In the genomic region with DNA sequence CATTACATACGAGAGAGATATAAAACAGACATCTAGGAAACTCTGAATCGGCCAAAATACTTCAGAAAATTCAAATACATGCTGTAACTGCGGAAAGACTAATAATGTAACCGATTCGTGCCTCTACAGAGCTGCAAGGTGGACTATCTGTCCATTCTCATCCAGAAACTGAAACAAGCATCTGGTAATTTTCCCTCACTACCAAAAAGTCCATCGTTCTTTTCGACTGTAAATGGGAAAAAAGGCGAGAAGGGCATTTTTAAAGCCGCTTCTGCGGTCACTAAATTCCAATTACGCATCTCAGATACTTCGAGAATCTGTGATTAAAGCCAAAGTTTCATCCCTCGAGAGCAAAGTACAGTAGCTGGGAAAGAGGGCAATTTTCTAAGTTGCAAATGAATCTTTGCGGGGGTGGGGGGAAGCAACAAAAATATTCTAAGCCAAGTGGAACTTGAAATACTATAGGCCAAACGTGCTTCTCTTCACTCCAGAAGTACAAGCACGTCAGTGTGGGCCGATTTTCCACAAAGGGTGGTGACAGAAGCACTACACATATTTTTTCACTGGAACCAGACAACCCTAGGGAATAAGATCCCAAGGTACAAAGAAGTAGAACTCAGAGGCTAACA, we compare ENCODE assay signal across 9 cellular contexts. TPM values are rescaled to one million over a fixed set of nuclear protein-coding genes. Genes with fewer than 3 reads are reported as not detected.
DNase-seq lines count a peak whose midpoint lies in the region; TF ChIP-seq lines count a peak whose summit lies in the region.
"Had no signal": no experiment of that assay in that cellular context is flagged by ENCODE, and none has a peak within 500 bp of the region (broad histone marks: within the 10 kb centered on the region; RNA-seq: fewer than 3 reads in every experiment).

No MANE protein-coding gene starts in this region.

- DNase-seq in CD4-positive, alpha-beta memory T cell, result no peak
- DNase-seq in MM.1S (no peak), SKM-1 treated with dmso at 0.1 percent for 144 hours (lab: John Stamatoyannopoulos, UW; ENCODE audit: unreplicated experiment) (no peak), NCI-H187 treated with DMSO at 0.1 percent for 48 hours (lab: John Stamatoyannopoulos, UW) (no peak), COLO668 (lab: John Stamatoyannopoulos, UW; ENCODE audit: unreplicated experiment) (no peak), GDM1 (lab: John Stamatoyannopoulos, UW) (no peak)

- H3K4me1 Mint-ChIP-seq in CD4-positive, alpha-beta memory T cell, result peaks cover 40 to 69% (median 50%) of the 10 kb centered on the region in 4 donors

- CTCF ChIA-PET in CD4-positive, alpha-beta memory T cell (lab: Charles Lee; ENCODE audit: partially characterized antibody), result interaction anchor here (2.4 to 3.1 kb wide), 4 partner anchors 18 to 34 kb away, joined by 6 to 35 read pairs (median 12); a partner anchor contains a TSS

- POLR2A ChIA-PET in CD4-positive, alpha-beta memory T cell (lab: Charles Lee; ENCODE audit: partially characterized antibody), result interaction anchor here (0.8 to 9.9 kb wide), 12 partner anchors 13 to 926 kb away, joined by 3 to 204 read pairs (median 12); a partner anchor contains a TSS

- H3K79me2 ChIP-seq in MM.1S (ENCODE audit: low read length), result peaks cover 77% of the 10 kb centered on the region

- intact Hi-C loops in CD4-positive, alpha-beta memory T cell (cut with micrococcal nuclease), result loop anchor here (5.0 kb wide), 1 partner anchor 830 kb away; no protein-coding TSS in a partner anchor

- H2AFZ ChIP-seq in MM.1S (ENCODE audit: low read length) (no peak overlapping the region), neuron (ENCODE audit: low read depth, low read length) (no peak overlapping the region)

- H3K9ac ChIP-seq in MM.1S (ENCODE audit: low read length), result peak overlapping the region; percentile 96

- no peaks in the 10 kb centered on the region for H3K9me3 ChIP-seq in CD4-positive, alpha-beta memory T cell (ENCODE audit: control insufficient read depth in 1 of 2, low read length in 2 of 2)
- H3K9me3 ChIP-seq in MM.1S (replicated peaks; ENCODE audit: insufficient read depth, low read length) (no peaks in the 10 kb centered on the region), ectodermal cell (ENCODE audit: control insufficient read depth, low read length) (no peaks in the 10 kb centered on the region), neuron (ENCODE audit: low read length) (no peaks in the 10 kb centered on the region)

- H3K27ac Mint-ChIP-seq in CD4-positive, alpha-beta memory T cell, result peak overlapping the region; percentile 80 to 100 (median 95)

- peaks cover 11% of the 10 kb centered on the region for H3F3A ChIP-seq in MM.1S (ENCODE audit: insufficient read depth, low read length)

- peaks cover 24 to 36% of the 10 kb centered on the region in 2 donors for H3K36me3 Mint-ChIP-seq in CD4-positive, alpha-beta memory T cell

- peaks cover 59% of the 10 kb centered on the region for H3K4me1 ChIP-seq in CD4-positive, alpha-beta memory T cell (ENCODE audit: insufficient read depth, low read length)
- H3K4me1 ChIP-seq in MM.1S (ENCODE audit: low read length) (peaks cover 17% of the 10 kb centered on the region), ectodermal cell (ENCODE audit: control insufficient read depth, insufficient read depth, low read length) (no peaks in the 10 kb centered on the region), neuron (ENCODE audit: insufficient read depth, low read length) (peaks cover 27% of the 10 kb centered on the region)

- peak overlapping the region; percentile 94 to 100 (median 98) for H3K4me3 Mint-ChIP-seq in CD4-positive, alpha-beta memory T cell

- H3K9me2 ChIP-seq in MM.1S (replicated peaks; ENCODE audit: insufficient read depth, low read length), result no peaks in the 10 kb centered on the region

- H3K9me3 Mint-ChIP-seq in CD4-positive, alpha-beta memory T cell, result no peaks in the 10 kb centered on the region

- H4K20me1 ChIP-seq in MM.1S (ENCODE audit: insufficient read depth, low read length), result peaks cover 50% of the 10 kb centered on the region

- no peaks in the 10 kb centered on the region for H3K27me3 Mint-ChIP-seq in CD4-positive, alpha-beta memory T cell

- peak overlapping the region; percentile 85 for H3K27ac ChIP-seq in CD4-positive, alpha-beta memory T cell (ENCODE audit: low read depth, low read length)
- H3K27ac ChIP-seq in MM.1S (ENCODE audit: low read length), result peak overlapping the region; percentile 80
- no peak overlapping the region for H3K27ac ChIP-seq in ectodermal cell (ENCODE audit: insufficient read depth, low read depth, low read length, poor library complexity, severe bottlenecking)

- no peak for TF ChIP-seq CTCF in MM.1S (IDR thresholded peaks at IDR 0.05; ENCODE audit: low read length)

- no peaks in the 10 kb centered on the region for H3K27me3 ChIP-seq in CD4-positive, alpha-beta memory T cell (ENCODE audit: insufficient read depth, low read length)
- no peaks in the 10 kb centered on the region for H3K27me3 ChIP-seq in MM.1S (replicated peaks; ENCODE audit: insufficient read depth, low read length)
- H3K27me3 ChIP-seq in ectodermal cell (ENCODE audit: control insufficient read depth, insufficient read depth, low read length, poor library complexity, severe bottlenecking), result no peaks in the 10 kb centered on the region
- no peaks in the 10 kb centered on the region for H3K27me3 ChIP-seq in neuron (ENCODE audit: insufficient read depth, low read length)

- peak overlapping the region; percentile 92 for H3K4me2 ChIP-seq in MM.1S (ENCODE audit: low read depth, low read length)

- H3K4me3 ChIP-seq in CD4-positive, alpha-beta memory T cell (ENCODE audit: low read length in 2 of 2), result peak overlapping the region; percentile 95
- H3K4me3 ChIP-seq in MM.1S (ENCODE audit: low read length), result peak overlapping the region; percentile 82
- H3K4me3 ChIP-seq in ectodermal cell (ENCODE audit: insufficient read depth, low read depth, low read length), result peak overlapping the region; percentile 92
- peak overlapping the region; percentile 89 for H3K4me3 ChIP-seq in neuron (ENCODE audit: low read length)

- peaks cover 13% of the 10 kb centered on the region for H3K36me3 ChIP-seq in CD4-positive, alpha-beta memory T cell (ENCODE audit: insufficient read depth, low read length)
- H3K36me3 ChIP-seq in MM.1S (replicated peaks; ENCODE audit: insufficient read depth, low read length), result peaks cover 3% of the 10 kb centered on the region; the same call in 1 of the 2 replicates
- H3K36me3 ChIP-seq in ectodermal cell (ENCODE audit: control insufficient read depth, insufficient read depth, low read length), result no peaks in the 10 kb centered on the region
- peaks cover 15% of the 10 kb centered on the region for H3K36me3 ChIP-seq in neuron (ENCODE audit: insufficient read depth, low read length)

- WGBS in ectodermal cell, 2 experiments, result 2% methylated on average over 17 of the region's 17 CpGs

RNA-seq across cellular contexts. Expression of a gene that starts 1.2 kb away (rescaled TPM):
- 100 to 1,000 TPM; 307 to 325 TPM for total RNA-seq in CD4-positive, alpha-beta memory T cell
- 10 to 100 TPM; 26.6 to 49.2 TPM for polyA plus RNA-seq in CD4-positive, alpha-beta memory T cell
- polyA plus RNA-seq in ectodermal cell (2013, experiment 1 of 4), result 153 TPM
- 178 TPM for polyA plus RNA-seq in ectodermal cell (2013, experiment 2 of 4)
- polyA plus RNA-seq in ectodermal cell (2013, experiment 3 of 4), result 120 TPM
- polyA plus RNA-seq in ectodermal cell (2013, experiment 4 of 4), result 142 TPM

RNA-seq across cellular contexts. Expression of a gene that starts 26.6 kb away (rescaled TPM):
- total RNA-seq in CD4-positive, alpha-beta memory T cell, result 1 to 10 TPM; 3.4 to 4.3 TPM
- polyA plus RNA-seq in CD4-positive, alpha-beta memory T cell, result 1 to 10 TPM in 1 of 2 donors, under 1 TPM in 1; 0.79 to 1.2 TPM
- polyA plus RNA-seq in ectodermal cell (2013, experiment 1 of 4), result 9.7 TPM
- polyA plus RNA-seq in ectodermal cell (2013, experiment 2 of 4), result 9.2 TPM
- 7.5 TPM for polyA plus RNA-seq in ectodermal cell (2013, experiment 3 of 4)
- 11.9 TPM for polyA plus RNA-seq in ectodermal cell (2013, experiment 4 of 4)

RNA-seq across cellular contexts. Expression of a gene that starts 33.8 kb away (rescaled TPM):
- 10 to 100 TPM; 11.1 to 12.4 TPM for total RNA-seq in CD4-positive, alpha-beta memory T cell
- 1 to 10 TPM; 5.3 to 6.8 TPM for polyA plus RNA-seq in CD4-positive, alpha-beta memory T cell
- polyA plus RNA-seq in ectodermal cell (2013, experiment 1 of 4), result 71.5 TPM
- polyA plus RNA-seq in ectodermal cell (2013, experiment 2 of 4), result 65.6 TPM
- 66.9 TPM for polyA plus RNA-seq in ectodermal cell (2013, experiment 3 of 4)
- polyA plus RNA-seq in ectodermal cell (2013, experiment 4 of 4), result 78.8 TPM

RNA-seq across cellular contexts. Expression of a gene that starts 41.1 kb away (rescaled TPM):
- total RNA-seq in CD4-positive, alpha-beta memory T cell, result not detected
- polyA plus RNA-seq in CD4-positive, alpha-beta memory T cell, result not detected
- 1.3 TPM for polyA plus RNA-seq in ectodermal cell (2013, experiment 1 of 4)
- 3.4 TPM for polyA plus RNA-seq in ectodermal cell (2013, experiment 2 of 4)
- 4.9 TPM for polyA plus RNA-seq in ectodermal cell (2013, experiment 3 of 4)
- 3.7 TPM for polyA plus RNA-seq in ectodermal cell (2013, experiment 4 of 4)
- total RNA-seq: LHCN-M2 had no signal
